16 cellular contexts compared by ENCODE assay signal in genomic region chr9:38643456-38644173, GRCh38.
"Had no signal": no experiment of that assay in that cellular context is flagged by ENCODE, and none has a peak within 500 bp of the region (broad histone marks: within the 10 kb centered on the region; RNA-seq: fewer than 3 reads in every experiment).

No MANE protein-coding gene starts in this region.

- H3K36me3 ChIP-seq: breast epithelium, esophagus muscularis mucosa, pancreas, tibial artery had no signal

- H3K27me3 ChIP-seq: breast epithelium, pancreas had no signal

- H3K4me3 ChIP-seq: breast epithelium, esophagus muscularis mucosa, pancreas, tibial artery had no signal

- ATAC-seq: naive thymus-derived CD8-positive, alpha-beta T cell; sciatic nerve; stimulated activated naive B cell treated with anti-CD40 and anti-IgM and Interleukin-4, amounts not matched to agents 10 μg/mL and 1 μg/mL and 100 μg/mL, for 72 hours had no signal

- H3K27ac ChIP-seq: breast epithelium, esophagus muscularis mucosa, pancreas, tibial artery had no signal

- H3K4me1 ChIP-seq: breast epithelium, esophagus muscularis mucosa, pancreas, tibial artery had no signal

- DNase-seq: activated CD4-positive, alpha-beta T cell treated with anti-CD3 and anti-CD28 coated beads, Interleukin-2, amount 10 ng/mL, durations not matched to agents 7 days and 5 days; activated CD8-positive, alpha-beta memory T cell treated with anti-CD3 and anti-CD28 coated beads, Interleukin-2, amount 50 U/mL, for 4 hours; activated effector memory CD4-positive, alpha-beta T cell treated with anti-CD3 and anti-CD28 coated beads, Interleukin-2, amount 50 U/mL, for 16 hours; activated naive CD4-positive, alpha-beta T cell treated with anti-CD3 and anti-CD28 coated beads, Interleukin-2, amount 50 U/mL, for 16 hours; activated T-cell treated with anti-CD3 and anti-CD28 coated beads, Interleukin-2, amount 50 U/mL, for 48 hours; cerebellar nuclear complex; effector CD8-positive, alpha-beta T cell; mesenchymal stem cell; naive thymus-derived CD8-positive, alpha-beta T cell; pancreas; stimulated activated naive B cell treated with anti-CD40 and anti-IgM and Interleukin-4, amounts not matched to agents 10 μg/mL and 1 μg/mL and 100 μg/mL, for 72 hours; T-helper 1 cell; tibial artery had no signal

- H3K9me3 ChIP-seq: breast epithelium, esophagus muscularis mucosa, pancreas, tibial artery had no signal
